8 cellular contexts compared by ENCODE assay signal in the genomic region with DNA sequence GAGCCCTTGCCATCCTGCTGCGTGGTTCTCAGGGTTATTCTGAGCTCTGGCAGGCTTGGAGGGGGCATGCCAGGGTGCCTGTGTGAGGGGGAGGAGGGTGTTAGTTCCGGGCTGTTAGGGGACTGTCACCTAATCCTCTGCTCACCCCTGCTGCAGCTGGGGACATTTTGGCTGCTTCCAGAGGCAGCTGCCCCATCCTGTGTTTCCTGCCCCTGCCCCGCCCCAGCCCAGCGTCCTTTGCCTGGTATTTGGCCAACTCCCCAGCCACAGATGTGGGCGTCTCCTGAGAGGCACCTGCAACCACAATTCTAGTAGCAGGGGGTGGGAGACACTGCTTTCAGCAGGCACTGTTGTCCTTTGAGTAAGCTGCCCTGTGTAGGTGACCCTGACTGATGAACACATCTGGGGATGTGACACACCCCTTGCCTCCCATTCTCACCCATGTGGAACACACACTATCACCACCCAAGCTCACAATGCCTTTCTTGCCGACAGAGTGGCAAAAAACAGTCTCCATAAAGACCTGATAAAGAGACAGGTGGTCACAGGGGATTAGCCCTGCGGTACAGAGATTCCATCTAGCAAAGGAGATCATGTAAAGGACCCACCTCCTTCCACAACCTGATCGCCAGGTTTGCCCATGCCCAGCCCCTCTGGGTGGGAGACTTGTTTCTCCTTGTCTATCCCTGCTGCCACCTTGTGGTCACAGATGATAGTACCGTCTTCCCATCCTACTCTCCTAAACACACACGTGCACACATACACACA. TPM values are rescaled to one million over a fixed set of nuclear protein-coding genes. Genes with fewer than 3 reads are reported as not detected.
DNase-seq lines count a peak whose midpoint lies in the region; ATAC-seq and TF ChIP-seq lines count a peak whose summit lies in the region.

CHRNE (minus strand) TSS at position 48 of the 768 bp plus-strand sequence; CDS start at position 13, 35 bp downstream.

- peak; percentile 19 to 43 (median 40) for ATAC-seq in T-cell (replicated peaks in 1 of 4)
- peak; percentile 51 for ATAC-seq in activated naive CD8-positive, alpha-beta T cell treated with anti-CD3 and anti-CD28 coated beads, Interleukin-2, amount 50 U/mL, for 24 hours
- ATAC-seq in heart left ventricle: peak in 2 of 4 donors; percentile 35 to 46
- ATAC-seq in GM18870 (IDR thresholded peaks at IDR 0.05; ENCODE audit: unreplicated experiment): no peak
- no peak for ATAC-seq in GM21390 (IDR thresholded peaks at IDR 0.05; ENCODE audit: unreplicated experiment)

- peak; percentile 77 for TF ChIP-seq CTCF in GM10266 (IDR thresholded peaks at IDR 0.05; ENCODE audit: control insufficient read depth, insufficient read depth, low read depth, missing control alignments)
- TF ChIP-seq CTCF in NB4 (IDR thresholded peaks at IDR 0.05; ENCODE audit: low read depth, low read length): peak; percentile 62
- TF ChIP-seq CTCF in heart left ventricle (IDR thresholded peaks at IDR 0.05): peak; percentile 68 to 85 (median 74)
- peak; percentile 84 for TF ChIP-seq CTCF in retinal pigment epithelial cell (conservative IDR thresholded peaks at IDR 0.05; ENCODE audit: low read depth, low read length)

- CTCF ChIA-PET in T-cell (lab: Charles Lee): interaction anchor here in 1 of 2 donors (1.1 to 1.3 kb wide), 2 partner anchors 64 to 114 kb away, joined by 3 to 9 read pairs; partner anchors contain the start of gene SPAG7

- H3K27ac Mint-ChIP-seq in T-cell: peak within 1 kb of the TSS; percentile 34 to 40
- peak within 1 kb of the TSS; percentile 17 for H3K27ac Mint-ChIP-seq in activated naive CD8-positive, alpha-beta T cell treated with anti-CD3 and anti-CD28 coated beads, Interleukin-2, amount 50 U/mL, for 24 hours

- peaks cover 36 to 45% (median 38%) of the 10 kb centered on the region in 3 donors for H3K4me1 Mint-ChIP-seq in T-cell
- peaks cover 39% of the 10 kb centered on the region for H3K4me1 Mint-ChIP-seq in activated naive CD8-positive, alpha-beta T cell treated with anti-CD3 and anti-CD28 coated beads, Interleukin-2, amount 50 U/mL, for 24 hours

- H3K9me3 ChIP-seq in heart left ventricle: no peaks in the 10 kb centered on the region

- intact Hi-C loops in heart left ventricle (cut with DNase I): loop anchor here in 2 of 10 donors (10.0 kb wide), 1 partner anchor 162 kb away; no protein-coding TSS in a partner anchor

- H3K9me3 Mint-ChIP-seq in T-cell: no peaks in the 10 kb centered on the region
- H3K9me3 Mint-ChIP-seq in activated naive CD8-positive, alpha-beta T cell treated with anti-CD3 and anti-CD28 coated beads, Interleukin-2, amount 50 U/mL, for 24 hours: no peaks in the 10 kb centered on the region

- peaks cover 0 to 42% (median 24%) of the 10 kb centered on the region in 12 donors for H3K4me1 ChIP-seq in heart left ventricle

- peak; percentile 61 for DNase-seq in GM10266 (ENCODE audit: extremely low spot score)
- DNase-seq in NB4 (ENCODE audit: low read depth): peak; percentile 74
- peak in 33 of 34 experiments; percentile 48 to 78 (median 70) for DNase-seq in T-cell
- DNase-seq in activated naive CD8-positive, alpha-beta T cell treated with anti-CD3 and anti-CD28 coated beads, Interleukin-2, amount 50 U/mL, for 24 hours: peak; percentile 82
- peak in 4 of 5 donors; percentile 72 to 76 (median 74) for DNase-seq in heart left ventricle
- DNase-seq in retinal pigment epithelial cell (ENCODE audit: low read depth): no peak

- no peak within 1 kb of the TSS for H3K4me3 ChIP-seq in NB4 (ENCODE audit: low read depth, low read length)
- H3K4me3 ChIP-seq in heart left ventricle: peak within 1 kb of the TSS in 7 of 12 donors; percentile 6 to 57 (median 26)
- no peak within 1 kb of the TSS for H3K4me3 ChIP-seq in retinal pigment epithelial cell (ENCODE audit: low read length)

- peaks cover 0 to 32% (median 11%) of the 10 kb centered on the region in 9 donors for H3K27me3 ChIP-seq in heart left ventricle

- 14 to 23% (median 18%) methylated on average over 9 to 10 of the region's 10 CpGs for WGBS in heart left ventricle, 4 donors

- H3K36me3 Mint-ChIP-seq in T-cell: no peaks in the 10 kb centered on the region
- H3K36me3 Mint-ChIP-seq in activated naive CD8-positive, alpha-beta T cell treated with anti-CD3 and anti-CD28 coated beads, Interleukin-2, amount 50 U/mL, for 24 hours (ENCODE audit: low read depth): no peaks in the 10 kb centered on the region

- TF ChIP-seq POLR2A in NB4 (IDR thresholded peaks at IDR 0.05; ENCODE audit: extremely low read depth, insufficient read length) (no peak), heart left ventricle (IDR thresholded peaks at IDR 0.05) (no peak)

- peak within 1 kb of the TSS; percentile 21 to 67 (median 22) for H3K4me3 Mint-ChIP-seq in T-cell
- H3K4me3 Mint-ChIP-seq in activated naive CD8-positive, alpha-beta T cell treated with anti-CD3 and anti-CD28 coated beads, Interleukin-2, amount 50 U/mL, for 24 hours: peak within 1 kb of the TSS; percentile 53

- peak within 1 kb of the TSS in 7 of 12 donors; percentile 33 to 77 (median 63) for H3K27ac ChIP-seq in heart left ventricle

- no peaks in the 10 kb centered on the region for H3K36me3 ChIP-seq in heart left ventricle

- no peaks in the 10 kb centered on the region for H3K27me3 Mint-ChIP-seq in T-cell
- no peaks in the 10 kb centered on the region for H3K27me3 Mint-ChIP-seq in activated naive CD8-positive, alpha-beta T cell treated with anti-CD3 and anti-CD28 coated beads, Interleukin-2, amount 50 U/mL, for 24 hours

- POLR2A ChIA-PET in T-cell (lab: Charles Lee): interaction anchor here in 1 of 2 donors (1.4 kb wide), 1 partner anchor 37 kb away, joined by 5 read pairs; the partner anchor contains the start of genes RNF167 and SLC25A11

RNA-seq across cellular contexts. Expression of gene CHRNE, which starts in this region (rescaled TPM):
- 1 to 10 TPM in 3 of 5 donors, under 1 TPM in 2; 0.73 to 3.5 (median 1.3) TPM for total RNA-seq in T-cell
- 1 to 10 TPM in 2 of 9 donors, under 1 TPM in 7; 0.23 to 1.4 (median 0.48) TPM for total RNA-seq in heart left ventricle
- under 1 TPM; 0.27 to 0.71 TPM for polyA plus RNA-seq in heart left ventricle

Comparison
In these comparisons a context has a peak if more than half of its experiments do, and no peak if none do; other contexts are left out.
1. H3K4me3 ChIP-seq: peak in heart left ventricle (7 of 12); none in NB4 (single experiment) and retinal pigment epithelial cell (single experiment).
2. ATAC-seq: peak in T-cell (4 of 4) and activated naive CD8-positive, alpha-beta T cell treated with anti-CD3 and anti-CD28 coated beads, Interleukin-2, amount 50 U/mL, for 24 hours (single experiment); none in GM18870 (single experiment) and GM21390 (single experiment).
3. Peak in every context shown above with its lines, with median percentiles within 50 percentile points of each other: CTCF ChIP-seq.